Comparison of ENCODE assay signal across 1 cellular context in the genomic region with DNA sequence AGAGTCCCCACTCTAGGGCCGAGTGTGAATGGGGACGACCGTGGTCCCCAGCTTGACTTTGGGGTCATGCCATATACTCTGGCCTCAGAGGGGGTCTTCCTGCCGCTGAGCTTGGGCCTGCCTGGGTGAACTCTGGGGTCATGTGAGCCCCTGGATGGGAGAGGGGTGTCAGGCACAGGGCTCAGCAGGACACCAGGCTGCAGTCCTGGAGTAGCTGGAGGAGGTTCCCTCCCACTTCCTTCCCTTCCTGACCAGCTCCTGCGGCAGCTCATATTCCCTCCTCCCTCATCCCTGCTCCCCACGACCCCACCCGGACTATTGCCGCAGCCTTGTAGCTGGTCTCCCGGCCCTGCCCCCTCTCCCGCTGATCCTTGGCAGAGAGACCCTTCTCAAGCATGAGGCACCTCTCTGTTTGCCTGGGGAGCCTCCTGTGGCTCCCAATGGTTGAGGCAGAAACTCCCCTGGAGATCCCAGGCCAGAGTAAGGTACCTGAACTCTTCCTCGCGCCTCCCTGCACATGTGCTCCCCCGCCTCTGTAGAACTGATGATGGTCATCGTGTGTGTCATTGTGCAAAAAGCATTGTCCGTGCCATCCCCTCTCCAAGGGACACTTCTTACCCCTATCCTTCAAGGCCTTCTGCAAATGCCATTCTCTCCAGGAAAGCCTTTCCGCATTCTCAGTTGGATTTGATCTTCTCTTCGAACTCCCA.
TF ChIP-seq lines count a peak whose summit lies in the region.

No MANE protein-coding gene starts in this region.

TF ChIP-seq in endothelial cell of umbilical vein, 7 proteins besides CTCF, POLR2A, EP300 and RAD21 (continued from another document):
- no peak for TF ChIP-seq JUN (IDR thresholded peaks at IDR 0.05; ENCODE audit: borderline replicate concordance, insufficient read depth, insufficient read length, low read depth)
- no peak for TF ChIP-seq MYC (IDR thresholded peaks at IDR 0.05; ENCODE audit: low read depth, low read length)
- TF ChIP-seq, protein P1, sequence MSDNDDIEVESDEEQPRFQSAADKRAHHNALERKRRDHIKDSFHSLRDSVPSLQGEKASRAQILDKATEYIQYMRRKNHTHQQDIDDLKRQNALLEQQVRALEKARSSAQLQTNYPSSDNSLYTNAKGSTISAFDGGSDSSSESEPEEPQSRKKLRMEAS (IDR thresholded peaks at IDR 0.05; ENCODE audit: insufficient read depth, insufficient read length) = no peak
- no peak for TF ChIP-seq EZH2 (IDR thresholded peaks at IDR 0.05; ENCODE audit: borderline replicate concordance, low read depth, low read length, severe bottlenecking)
